In genomic region chr2:216110620-216111019, GRCh38 we compare ENCODE assay signal across 9 cellular contexts. TPM values are rescaled to one million over a fixed set of nuclear protein-coding genes. Genes with fewer than 3 reads are reported as not detected.
DNase-seq lines count a peak whose midpoint lies in the region; ATAC-seq and TF ChIP-seq lines count a peak whose summit lies in the region.
"Had no signal": no experiment of that assay in that cellular context is flagged by ENCODE, and none has a peak within 500 bp of the region (broad histone marks: within the 10 kb centered on the region; RNA-seq: fewer than 3 reads in every experiment).

No MANE protein-coding gene starts in this region.

- H3K27me3 ChIP-seq in DND-41 (ENCODE audit: insufficient read depth, low read length, poor library complexity) = no peaks in the 10 kb centered on the region
- H3K27me3 ChIP-seq in OCI-LY1 (ENCODE audit: insufficient read depth, low read length) = no peaks in the 10 kb centered on the region
- no peaks in the 10 kb centered on the region for H3K27me3 ChIP-seq in endocrine pancreas (ENCODE audit: control insufficient read depth, insufficient read depth, low read length)
- no peaks in the 10 kb centered on the region for H3K27me3 ChIP-seq in osteoblast (ENCODE audit: insufficient read depth, low read length)

- H3K79me2 ChIP-seq in DND-41 (ENCODE audit: insufficient read depth, low read length) (peaks cover 59% of the 10 kb centered on the region), OCI-LY1 (ENCODE audit: insufficient read depth, low read length) (peaks cover 35% of the 10 kb centered on the region), osteoblast (ENCODE audit: insufficient read depth, low read length) (peaks cover 54% of the 10 kb centered on the region)

- no peaks in the 10 kb centered on the region for H3K9me2 ChIP-seq in OCI-LY1 (ENCODE audit: low read depth, low read length)

- H3K9me3 ChIP-seq in DND-41 (ENCODE audit: insufficient read depth, low read length, severe bottlenecking) = no peaks in the 10 kb centered on the region
- H3K9me3 ChIP-seq in OCI-LY1 (ENCODE audit: low read length) = no peaks in the 10 kb centered on the region
- H3K9me3 ChIP-seq in endocrine pancreas (ENCODE audit: control insufficient read depth, low read length) = no peaks in the 10 kb centered on the region
- no peaks in the 10 kb centered on the region for H3K9me3 ChIP-seq in osteoblast (ENCODE audit: low read depth, low read length)

- H3K4me3 ChIP-seq in DND-41 (ENCODE audit: low read depth in 1 of 2, low read length in 2 of 2) = peak overlapping the region; percentile 74 to 82; a peak in 3 of 4 replicates
- peak overlapping the region; percentile 91 for H3K4me3 ChIP-seq in OCI-LY1 (ENCODE audit: low read depth, low read length, poor library complexity, severe bottlenecking)
- peak overlapping the region; percentile 98 for H3K4me3 ChIP-seq in endocrine pancreas (ENCODE audit: control insufficient read depth, insufficient read depth, low read length)
- peak overlapping the region; percentile 96 for H3K4me3 ChIP-seq in osteoblast (ENCODE audit: insufficient read depth, low read length)

- H3K9ac ChIP-seq in DND-41 (ENCODE audit: low read depth, low read length) (peak overlapping the region; percentile 93), OCI-LY1 (ENCODE audit: low read length) (peak overlapping the region; percentile 98), endocrine pancreas (ENCODE audit: control insufficient read depth, insufficient read depth, low read length) (peak overlapping the region; percentile 8)

- 0 out of 2 replicates have a peak, but pooled peaks cover 7% of the 10 kb centered on the region for H3F3A ChIP-seq in OCI-LY1 (ENCODE audit: insufficient read depth, low read length)

- H2AFZ ChIP-seq in DND-41 (ENCODE audit: low read depth, low read length) (no peak overlapping the region), OCI-LY1 (ENCODE audit: low read length) (no peak overlapping the region), osteoblast (ENCODE audit: low read length) (no peak overlapping the region)

- peak overlapping the region; percentile 99 for H3K27ac ChIP-seq in DND-41 (ENCODE audit: low read length)
- peak overlapping the region; percentile 67 for H3K27ac ChIP-seq in OCI-LY1 (ENCODE audit: low read depth, low read length, poor library complexity, severe bottlenecking)
- peak overlapping the region; percentile 96 for H3K27ac ChIP-seq in osteoblast (ENCODE audit: low read depth, low read length)

- H4K20me1 ChIP-seq in DND-41 (ENCODE audit: insufficient read depth, low read length) (peaks cover 25% of the 10 kb centered on the region), OCI-LY1 (ENCODE audit: insufficient read depth, low read length) (no peaks in the 10 kb centered on the region), osteoblast (ENCODE audit: insufficient read depth, low read length) (peaks cover 21% of the 10 kb centered on the region)

- no peak for DNase-seq in DND-41
- DNase-seq in osteoblast (ENCODE audit: insufficient read length, low spot score, missing footprints) = no peak
- DNase-seq in SHP77 treated with DMSO at 0.1 percent for 48 hours (lab: John Stamatoyannopoulos, UW) = no peak
- DNase-seq in NCI-H1930 (lab: John Stamatoyannopoulos, UW) = no peak
- no peak for DNase-seq in activated CD8-positive, alpha-beta memory T cell treated with anti-CD3 and anti-CD28 coated beads for 24 hours
- DNase-seq: stimulated activated CD8-positive, alpha-beta memory T cell treated with anti-CD3 and anti-CD28 coated beads, Interleukin-4, amount 100 ng/mL, for 48 hours had no signal

- H3K4me2 ChIP-seq in DND-41 (ENCODE audit: insufficient read depth, low read length) (peak overlapping the region; percentile 83), OCI-LY1 (ENCODE audit: low read length) (peak overlapping the region; percentile 87), osteoblast (ENCODE audit: insufficient read depth, low read length) (peak overlapping the region; percentile 97)

- no peak for TF ChIP-seq CTCF in DND-41 (IDR thresholded peaks at IDR 0.05; ENCODE audit: borderline replicate concordance, extremely low read depth, low read length, poor library complexity, severe bottlenecking)
- TF ChIP-seq CTCF in OCI-LY1 (IDR thresholded peaks at IDR 0.05; ENCODE audit: low read length) = no peak
- no peak for TF ChIP-seq CTCF in osteoblast (IDR thresholded peaks at IDR 0.05; ENCODE audit: extremely low read depth, low read depth, low read length)

- peaks cover 50% of the 10 kb centered on the region for H3K36me3 ChIP-seq in DND-41 (ENCODE audit: insufficient read depth, low read length)
- peaks cover 51% of the 10 kb centered on the region for H3K36me3 ChIP-seq in OCI-LY1 (ENCODE audit: insufficient read depth, low read length)
- no peaks in the 10 kb centered on the region for H3K36me3 ChIP-seq in endocrine pancreas (ENCODE audit: control insufficient read depth, insufficient read depth, low read length)
- peaks cover 42% of the 10 kb centered on the region for H3K36me3 ChIP-seq in osteoblast (ENCODE audit: insufficient read depth, low read length)

- H3K4me1 ChIP-seq in DND-41 (ENCODE audit: insufficient read depth, low read length) (peaks cover 57% of the 10 kb centered on the region), OCI-LY1 (ENCODE audit: insufficient read depth, low read length, severe bottlenecking) (peaks cover 52% of the 10 kb centered on the region), endocrine pancreas (ENCODE audit: control insufficient read depth, insufficient read depth, low read length) (no peaks in the 10 kb centered on the region), osteoblast (ENCODE audit: insufficient read depth, low read length) (peaks cover 27% of the 10 kb centered on the region)

- ATAC-seq in DND-41 (ENCODE audit: insufficient read depth, low read depth) = no peak
- no peak for ATAC-seq in GM19467 (IDR thresholded peaks at IDR 0.05; ENCODE audit: unreplicated experiment)

RNA-seq across cellular contexts. Expression of gene XRCC5, which starts 1.5 kb away (rescaled TPM):
- 203 and 204 TPM in 2 replicates for total RNA-seq in osteoblast

RNA-seq across cellular contexts. Expression of gene TMEM169, which starts 28.9 kb away (rescaled TPM):
- 0.36 and 0.88 TPM in 2 replicates for total RNA-seq in osteoblast

RNA-seq across cellular contexts. Expression of gene PECR, which starts 29.0 kb away (rescaled TPM):
- 9.7 and 10.1 TPM in 2 replicates for total RNA-seq in osteoblast

Comparison
In these comparisons a context has a peak if more than half of its experiments do, and no peak if none do; other contexts are left out.
1. H3K9ac ChIP-seq: peak in every context shown above with its lines; median percentile 98 in OCI-LY1; 93 in DND-41; 8 in endocrine pancreas.